In the genomic region with DNA sequence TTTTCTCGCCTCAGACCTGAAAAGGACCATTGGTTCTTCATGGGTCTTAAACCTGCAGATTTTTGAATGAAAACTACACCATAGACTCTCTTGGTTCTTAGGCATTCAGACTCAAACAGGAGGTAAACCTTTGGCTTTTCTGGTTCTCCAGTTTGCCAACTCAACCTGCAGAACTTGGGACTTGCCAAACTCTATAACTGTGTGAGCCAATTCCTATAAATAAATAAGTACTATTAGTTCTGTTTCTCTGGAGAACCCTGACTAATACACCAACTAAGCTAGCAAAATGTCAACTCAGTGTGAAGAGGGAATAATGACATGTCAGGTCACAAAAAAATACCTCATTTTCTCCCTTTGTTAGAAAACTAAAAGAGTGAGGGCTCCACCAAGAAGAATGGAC, we compare ENCODE assay signal across 9 cellular contexts.
"Had no signal": no experiment of that assay in that cellular context is flagged by ENCODE, and none has a peak within 500 bp of the region (broad histone marks: within the 10 kb centered on the region; RNA-seq: fewer than 3 reads in every experiment).

No MANE protein-coding gene starts in this region.

- H3K27ac ChIP-seq: GM23248, HL-60 had no signal

- H3K36me3 ChIP-seq: HAP-1 had no signal

- H3K9ac ChIP-seq: GM23248 had no signal

- H3K4me3 ChIP-seq: GM23248, HAP-1, K562 had no signal

- ATAC-seq: HCT116, K562 had no signal

- H3K9me3 ChIP-seq: HAP-1 had no signal

- DNase-seq: GM23248, GOT3, H7, HFFc6, IMR-90 had no signal
